8 cellular contexts compared by ENCODE assay signal in the genomic region with DNA sequence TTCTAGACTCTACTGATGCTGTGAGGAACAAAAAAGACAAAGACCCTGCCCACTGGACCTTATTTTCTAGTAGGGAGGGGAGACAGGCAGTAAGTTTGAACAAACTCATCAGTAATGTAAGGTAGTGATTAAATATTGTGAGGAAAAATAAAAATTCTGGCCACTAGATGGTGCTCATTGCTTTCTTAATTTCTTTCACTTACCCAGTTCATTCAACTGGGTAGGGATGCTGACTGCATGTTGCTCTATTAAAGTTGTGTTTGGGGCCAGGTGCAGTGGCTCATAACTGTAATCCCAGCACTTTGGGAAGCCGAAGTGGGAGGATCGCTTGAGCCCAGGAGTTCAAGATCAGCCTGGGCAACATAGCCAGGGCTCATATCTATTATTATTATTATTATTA. TPM values are rescaled to one million over a fixed set of nuclear protein-coding genes. Genes with fewer than 3 reads are reported as not detected.
DNase-seq lines count a peak whose midpoint lies in the region; ATAC-seq and TF ChIP-seq lines count a peak whose summit lies in the region.

No MANE protein-coding gene starts in this region.

- no peak overlapping the region for H3K27ac ChIP-seq in Karpas-422 (ENCODE audit: low read length)
- H3K27ac ChIP-seq in OCI-LY1 (ENCODE audit: low read depth, low read length, poor library complexity, severe bottlenecking): no peak overlapping the region
- no peak overlapping the region for H3K27ac ChIP-seq in right lobe of liver

- H3K4me2 ChIP-seq in Karpas-422 (ENCODE audit: low read depth, low read length, poor library complexity, severe bottlenecking) (no peak overlapping the region), OCI-LY1 (ENCODE audit: low read length) (no peak overlapping the region)

- H3K36me3 Mint-ChIP-seq in activated T-cell treated with anti-CD3 and anti-CD28 coated beads, Interleukin-2, amount 50 U/mL, for 72 hours (ENCODE audit: insufficient read depth in 2 of 2): peaks cover 4 to 8% of the 10 kb centered on the region in 2 donors
- H3K36me3 Mint-ChIP-seq in activated T-cell treated with anti-CD3 and anti-CD28 coated beads, Interleukin-2, amount 50 U/mL, for 24 hours (ENCODE audit: low read depth): peaks cover 5% of the 10 kb centered on the region
- peaks cover 5% of the 10 kb centered on the region for H3K36me3 Mint-ChIP-seq in chondrocyte (ENCODE audit: low read depth)
- H3K36me3 Mint-ChIP-seq in activated CD4-positive, alpha-beta memory T cell treated with anti-CD3 and anti-CD28 coated beads, Interleukin-2, amount 10 ng/mL, durations not matched to agents 7 days and 5 days (ENCODE audit: low read depth): peaks cover 12% of the 10 kb centered on the region

- 0% methylated on average over 2 of the region's 2 CpGs for WGBS in right lobe of liver (ENCODE audit: insufficient coverage, low coverage, low lambda C conversion rate, missing lambda C conversion rate)

- CTCF ChIA-PET in activated CD4-positive, alpha-beta memory T cell treated with anti-CD3 and anti-CD28 coated beads, Interleukin-2, amount 10 ng/mL, durations not matched to agents 7 days and 5 days (lab: Charles Lee): interaction anchor here (0.9 to 4.4 kb wide), 14 partner anchors 14 to 468 kb away, joined by 3 to 19 read pairs (median 6); a partner anchor contains a TSS

- intact Hi-C loops in right lobe of liver (cut with DNase I): no loop called here

- peaks cover 2 to 3% of the 10 kb centered on the region in 2 donors for H3K9me3 Mint-ChIP-seq in activated T-cell treated with anti-CD3 and anti-CD28 coated beads, Interleukin-2, amount 50 U/mL, for 72 hours
- H3K9me3 Mint-ChIP-seq in activated T-cell treated with anti-CD3 and anti-CD28 coated beads, Interleukin-2, amount 50 U/mL, for 24 hours: peaks cover 8% of the 10 kb centered on the region
- peaks cover 1% of the 10 kb centered on the region for H3K9me3 Mint-ChIP-seq in chondrocyte (ENCODE audit: low read depth)
- H3K9me3 Mint-ChIP-seq in activated CD4-positive, alpha-beta memory T cell treated with anti-CD3 and anti-CD28 coated beads, Interleukin-2, amount 10 ng/mL, durations not matched to agents 7 days and 5 days: peaks cover 6% of the 10 kb centered on the region

- H3K4me1 ChIP-seq in Karpas-422 (ENCODE audit: low read length) (peaks cover 2% of the 10 kb centered on the region), OCI-LY1 (ENCODE audit: insufficient read depth, low read length, severe bottlenecking) (peaks cover 2% of the 10 kb centered on the region), right lobe of liver (no peaks in the 10 kb centered on the region)

- H3K9me3 ChIP-seq in Karpas-422 (ENCODE audit: low read length) (no peaks in the 10 kb centered on the region), OCI-LY1 (ENCODE audit: low read length) (no peaks in the 10 kb centered on the region), right lobe of liver (no peaks in the 10 kb centered on the region)

- TF ChIP-seq CTCF in OCI-LY1 (IDR thresholded peaks at IDR 0.05; ENCODE audit: low read length) (peak; percentile 41; the same call in 1 of the 2 replicates), chondrocyte (IDR thresholded peaks at IDR 0.05) (peak; percentile 85), right lobe of liver (IDR thresholded peaks at IDR 0.05) (peak; percentile 56 to 83 (median 58))

- POLR2A ChIA-PET in activated CD4-positive, alpha-beta memory T cell treated with anti-CD3 and anti-CD28 coated beads, Interleukin-2, amount 10 ng/mL, durations not matched to agents 7 days and 5 days (lab: Charles Lee): no interaction called here

- no peaks in the 10 kb centered on the region for H3F3A ChIP-seq in OCI-LY1 (ENCODE audit: insufficient read depth, low read length)

- H3K36me3 ChIP-seq in Karpas-422 (ENCODE audit: insufficient read depth, low read length) (no peaks in the 10 kb centered on the region), OCI-LY1 (ENCODE audit: insufficient read depth, low read length) (no peaks in the 10 kb centered on the region), right lobe of liver (no peaks in the 10 kb centered on the region)

- H3K27me3 Mint-ChIP-seq in activated T-cell treated with anti-CD3 and anti-CD28 coated beads, Interleukin-2, amount 50 U/mL, for 72 hours (ENCODE audit: low read depth): no peaks in the 10 kb centered on the region
- H3K27me3 Mint-ChIP-seq in activated T-cell treated with anti-CD3 and anti-CD28 coated beads, Interleukin-2, amount 50 U/mL, for 24 hours: no peaks in the 10 kb centered on the region
- no peaks in the 10 kb centered on the region for H3K27me3 Mint-ChIP-seq in chondrocyte (ENCODE audit: low read depth)
- no peaks in the 10 kb centered on the region for H3K27me3 Mint-ChIP-seq in activated CD4-positive, alpha-beta memory T cell treated with anti-CD3 and anti-CD28 coated beads, Interleukin-2, amount 10 ng/mL, durations not matched to agents 7 days and 5 days

- H3K9me2 ChIP-seq in Karpas-422 (replicated peaks; ENCODE audit: insufficient read depth, low read length) (no peaks in the 10 kb centered on the region), OCI-LY1 (ENCODE audit: low read depth, low read length) (no peaks in the 10 kb centered on the region)

- H3K27ac Mint-ChIP-seq in activated T-cell treated with anti-CD3 and anti-CD28 coated beads, Interleukin-2, amount 50 U/mL, for 72 hours: no peak overlapping the region
- no peak overlapping the region for H3K27ac Mint-ChIP-seq in activated T-cell treated with anti-CD3 and anti-CD28 coated beads, Interleukin-2, amount 50 U/mL, for 24 hours
- H3K27ac Mint-ChIP-seq in chondrocyte (ENCODE audit: unreplicated experiment): no peak overlapping the region
- no peak overlapping the region for H3K27ac Mint-ChIP-seq in activated CD4-positive, alpha-beta memory T cell treated with anti-CD3 and anti-CD28 coated beads, Interleukin-2, amount 10 ng/mL, durations not matched to agents 7 days and 5 days

- no peak overlapping the region for H2AFZ ChIP-seq in Karpas-422 (ENCODE audit: low read length)
- no peak overlapping the region for H2AFZ ChIP-seq in OCI-LY1 (ENCODE audit: low read length)

- H3K27me3 ChIP-seq in Karpas-422 (ENCODE audit: low read length) (no peaks in the 10 kb centered on the region), OCI-LY1 (ENCODE audit: insufficient read depth, low read length) (no peaks in the 10 kb centered on the region), right lobe of liver (no peaks in the 10 kb centered on the region)

- H3K4me3 ChIP-seq in Karpas-422 (ENCODE audit: low read length) (no peak overlapping the region), OCI-LY1 (ENCODE audit: low read depth, low read length, poor library complexity, severe bottlenecking) (no peak overlapping the region), right lobe of liver (no peak overlapping the region)

- H3K79me2 ChIP-seq in Karpas-422 (ENCODE audit: low read length) (no peaks in the 10 kb centered on the region), OCI-LY1 (ENCODE audit: insufficient read depth, low read length) (no peaks in the 10 kb centered on the region)

- H4K20me1 ChIP-seq in Karpas-422 (ENCODE audit: insufficient read depth, low read depth, low read length) (no peaks in the 10 kb centered on the region), OCI-LY1 (ENCODE audit: insufficient read depth, low read length) (no peaks in the 10 kb centered on the region)

- H3K4me1 Mint-ChIP-seq in activated T-cell treated with anti-CD3 and anti-CD28 coated beads, Interleukin-2, amount 50 U/mL, for 72 hours (ENCODE audit: low read depth): peaks cover 26% of the 10 kb centered on the region
- H3K4me1 Mint-ChIP-seq in activated T-cell treated with anti-CD3 and anti-CD28 coated beads, Interleukin-2, amount 50 U/mL, for 24 hours (ENCODE audit: low read depth): peaks cover 34% of the 10 kb centered on the region
- H3K4me1 Mint-ChIP-seq in chondrocyte (ENCODE audit: low read depth): no peaks in the 10 kb centered on the region
- H3K4me1 Mint-ChIP-seq in activated CD4-positive, alpha-beta memory T cell treated with anti-CD3 and anti-CD28 coated beads, Interleukin-2, amount 10 ng/mL, durations not matched to agents 7 days and 5 days: peaks cover 26% of the 10 kb centered on the region

- TF ChIP-seq POLR2A in right lobe of liver (IDR thresholded peaks at IDR 0.05): no peak

- peak; percentile 90 to 92 for ATAC-seq in activated T-cell treated with anti-CD3 and anti-CD28 coated beads, Interleukin-2, amount 50 U/mL, for 72 hours (replicated peaks in 1 of 2)
- peak; percentile 76 for ATAC-seq in GM21737 (IDR thresholded peaks at IDR 0.05; ENCODE audit: unreplicated experiment)
- peak; percentile 94 to 97 (median 97) for ATAC-seq in right lobe of liver

- H3K9ac ChIP-seq in Karpas-422 (ENCODE audit: low read length) (no peak overlapping the region), OCI-LY1 (ENCODE audit: low read length) (no peak overlapping the region)

- peak in 1 of 2 donors; percentile 45 for DNase-seq in activated T-cell treated with anti-CD3 and anti-CD28 coated beads, Interleukin-2, amount 50 U/mL, for 72 hours
- no peak for DNase-seq in activated T-cell treated with anti-CD3 and anti-CD28 coated beads, Interleukin-2, amount 50 U/mL, for 24 hours
- peak; percentile 93 for DNase-seq in Karpas-422
- DNase-seq in chondrocyte (ENCODE audit: low spot score): no peak
- DNase-seq in right lobe of liver: no peak
- DNase-seq in activated CD4-positive, alpha-beta memory T cell treated with anti-CD3 and anti-CD28 coated beads, Interleukin-2, amount 10 ng/mL, durations not matched to agents 7 days and 5 days: no peak

- no peak overlapping the region for H3K4me3 Mint-ChIP-seq in activated T-cell treated with anti-CD3 and anti-CD28 coated beads, Interleukin-2, amount 50 U/mL, for 72 hours
- no peak overlapping the region for H3K4me3 Mint-ChIP-seq in activated T-cell treated with anti-CD3 and anti-CD28 coated beads, Interleukin-2, amount 50 U/mL, for 24 hours
- no peak overlapping the region for H3K4me3 Mint-ChIP-seq in chondrocyte (ENCODE audit: unreplicated experiment)
- no peak overlapping the region for H3K4me3 Mint-ChIP-seq in activated CD4-positive, alpha-beta memory T cell treated with anti-CD3 and anti-CD28 coated beads, Interleukin-2, amount 10 ng/mL, durations not matched to agents 7 days and 5 days

RNA-seq across cellular contexts. Expression of a gene that starts 6.3 kb away (rescaled TPM):
- 10 to 100 TPM; 47.9 to 71.4 TPM for total RNA-seq in activated T-cell treated with anti-CD3 and anti-CD28 coated beads, Interleukin-2, amount 50 U/mL, for 72 hours
- total RNA-seq in Karpas-422 (2014; rRNA removed; shearing (Covaris generic); ENCODE audit: low replicate concordance): 19.1 and 36.0 TPM in 2 replicates
- total RNA-seq in chondrocyte (26.1 to 31.1 TPM (median 26.9 TPM) in 3 replicates), right lobe of liver (10 to 100 TPM in 3 of 6 experiments, 1 to 10 TPM in 3; 8.9 to 19.9 (median 9.8) TPM)
- 10 to 100 TPM; 43.7 to 44.0 TPM for total RNA-seq in activated CD4-positive, alpha-beta memory T cell treated with anti-CD3 and anti-CD28 coated beads, Interleukin-2, amount 10 ng/mL, durations not matched to agents 7 days and 5 days

RNA-seq across cellular contexts. Expression of a gene that starts 6.3 kb away (rescaled TPM):
- 10 to 100 TPM; 18.6 to 32.0 TPM for total RNA-seq in activated T-cell treated with anti-CD3 and anti-CD28 coated beads, Interleukin-2, amount 50 U/mL, for 72 hours
- 10.3 and 10.6 TPM in 2 replicates for total RNA-seq in Karpas-422 (2014; rRNA removed; shearing (Covaris generic); ENCODE audit: low replicate concordance)
- total RNA-seq in chondrocyte: 5.6 to 7.5 TPM (median 5.9 TPM) in 3 replicates
- 10 to 100 TPM in 2 of 6 experiments, 1 to 10 TPM in 4; 6.9 to 13.8 (median 8.5) TPM for total RNA-seq in right lobe of liver
- total RNA-seq in activated CD4-positive, alpha-beta memory T cell treated with anti-CD3 and anti-CD28 coated beads, Interleukin-2, amount 10 ng/mL, durations not matched to agents 7 days and 5 days: 10 to 100 TPM; 20.3 to 20.9 TPM

RNA-seq across cellular contexts. Expression of a gene that starts 23.9 kb away (rescaled TPM):
- total RNA-seq in activated T-cell treated with anti-CD3 and anti-CD28 coated beads, Interleukin-2, amount 50 U/mL, for 72 hours: 1 to 10 TPM; 7.1 to 9.0 TPM
- total RNA-seq in Karpas-422 (2014; rRNA removed; shearing (Covaris generic); ENCODE audit: low replicate concordance): 2.7 and 3.2 TPM in 2 replicates
- total RNA-seq in chondrocyte: 9.2 to 14.3 TPM (median 10.1 TPM) in 3 replicates
- total RNA-seq in right lobe of liver: 10 to 100 TPM in 4 of 6 experiments, 1 to 10 TPM in 2; 4.3 to 24.6 (median 11.7) TPM
- total RNA-seq in activated CD4-positive, alpha-beta memory T cell treated with anti-CD3 and anti-CD28 coated beads, Interleukin-2, amount 10 ng/mL, durations not matched to agents 7 days and 5 days: 10 to 100 TPM; 33.6 to 34.4 TPM
